Comparison of ENCODE assay signal across 21 cellular contexts in genomic region chr4:158758703-158759102, GRCh38.
"Had no signal": no experiment of that assay in that cellular context is flagged by ENCODE, and none has a peak within 500 bp of the region (broad histone marks: within the 10 kb centered on the region; RNA-seq: fewer than 3 reads in every experiment).

No MANE protein-coding gene starts in this region.

- H3K36me3 ChIP-seq: esophagus muscularis mucosa, gastroesophageal sphincter, heart left ventricle, left ventricle myocardium inferior, lower lobe of right lung had no signal

- H3K27me3 ChIP-seq: dorsolateral prefrontal cortex, esophagus muscularis mucosa, foreskin keratinocyte, gastroesophageal sphincter, heart left ventricle, hepatocyte had no signal

- H3K4me3 ChIP-seq: coronary artery, dorsolateral prefrontal cortex, esophagus muscularis mucosa, gastroesophageal sphincter, heart left ventricle, hepatocyte, left ventricle myocardium inferior, lower lobe of right lung had no signal

- H3K9me3 ChIP-seq: esophagus muscularis mucosa had no signal

- DNase-seq: dermis blood vessel endothelial cell; dorsolateral prefrontal cortex; effector CD4-positive, alpha-beta T cell; effector memory CD4-positive, alpha-beta T cell; foreskin keratinocyte; heart left ventricle; hypothalamus; immature natural killer cell; islet precursor cell; kidney; kidney glomerular epithelial cell; left colon; left ventricle myocardium inferior; lower lobe of right lung; mesendoderm; midbrain; naive B cell had no signal

- ATAC-seq: foreskin keratinocyte, gastroesophageal sphincter, heart left ventricle, left colon had no signal

- H3K27ac ChIP-seq: coronary artery, dorsolateral prefrontal cortex, esophagus muscularis mucosa, foreskin keratinocyte, gastroesophageal sphincter, heart left ventricle, hepatocyte, left ventricle myocardium inferior, lower lobe of right lung had no signal

- H3K4me1 ChIP-seq: foreskin keratinocyte, gastroesophageal sphincter, heart left ventricle, left ventricle myocardium inferior, lower lobe of right lung had no signal
